9 cellular contexts compared by ENCODE assay signal in genomic region chr9:75979362-75979761, GRCh38.
DNase-seq lines count a peak whose midpoint lies in the region; ATAC-seq and TF ChIP-seq lines count a peak whose summit lies in the region.
"Had no signal": no experiment of that assay in that cellular context is flagged by ENCODE, and none has a peak within 500 bp of the region (broad histone marks: within the 10 kb centered on the region; RNA-seq: fewer than 3 reads in every experiment).

No MANE protein-coding gene starts in this region.

- H3K9ac ChIP-seq in liver (ENCODE audit: low read depth in 1 of 2, low read length in 2 of 2) = no peak overlapping the region

- H3K9me3 ChIP-seq in liver (ENCODE audit: control insufficient read depth in 4 of 4, low read length in 3 of 4) = no peaks in the 10 kb centered on the region

- H3K4me3 ChIP-seq in WI38 (ENCODE audit: low read depth, low read length) (no peak overlapping the region), liver (ENCODE audit: low read depth in 1 of 3, low read length in 3 of 3) (no peak overlapping the region)

- H3K27ac ChIP-seq in liver (ENCODE audit: low read depth in 1 of 2, low read length in 2 of 2) = no peak overlapping the region

- peak; percentile 75 to 85 for TF ChIP-seq RAD21 in liver (IDR thresholded peaks at IDR 0.05)

- ATAC-seq in GM19467 (IDR thresholded peaks at IDR 0.05; ENCODE audit: unreplicated experiment) = no peak
- ATAC-seq in HG03196 (IDR thresholded peaks at IDR 0.05; ENCODE audit: unreplicated experiment) = no peak

- peak; percentile 1 for DNase-seq in ELR (ENCODE audit: low read depth)
- peak; percentile 11 for DNase-seq in HT1080 (ENCODE audit: low read depth)
- no peak for DNase-seq in AML-193 (lab: John Stamatoyannopoulos, UW)
- DNase-seq in NCI-H128 (lab: John Stamatoyannopoulos, UW; ENCODE audit: unreplicated experiment) = no peak
- DNase-seq: activated CD4-positive, alpha-beta T cell treated with anti-CD3 and anti-CD28 coated beads, Interleukin-2, amount 10 ng/mL, durations not matched to agents 24 days and 14 days had no signal

- no peaks in the 10 kb centered on the region for H3K36me3 ChIP-seq in liver (ENCODE audit: control insufficient read depth in 4 of 4, insufficient read depth in 3 of 4, low read depth in 1 of 4, low read length in 3 of 4)

- TF ChIP-seq CTCF in WI38 (IDR thresholded peaks at IDR 0.05; ENCODE audit: low read depth, low read length) (peak; percentile 26), liver (IDR thresholded peaks at IDR 0.05; ENCODE audit: low read depth, low read length, missing input control) (peak; percentile 33)

- WGBS in liver = 48% methylated on average over 4 of the region's 4 CpGs

- H3K27me3 ChIP-seq in liver (ENCODE audit: control insufficient read depth in 4 of 4, insufficient read depth in 4 of 4, low read length in 3 of 4) = no peaks in the 10 kb centered on the region

- no peaks in the 10 kb centered on the region for H3K4me1 ChIP-seq in liver (ENCODE audit: control insufficient read depth in 4 of 4, insufficient read depth in 4 of 4, low read length in 3 of 4)

TF ChIP-seq in liver, 16 proteins besides CTCF, POLR2A, EP300 and RAD21:
- no peak for TF ChIP-seq REST (IDR thresholded peaks at IDR 0.05)
- TF ChIP-seq ZBTB33 (IDR thresholded peaks at IDR 0.05) = no peak
- TF ChIP-seq YY1 (IDR thresholded peaks at IDR 0.05) = no peak
- no peak for TF ChIP-seq EGR1 (IDR thresholded peaks at IDR 0.05; ENCODE audit: low read depth in 2 of 2)

Comparison
In these comparisons a context has a peak if more than half of its experiments do, and no peak if none do; other contexts are left out.
1. DNase-seq: peak in ELR (single experiment) and HT1080 (single experiment); none in AML-193 (0 of 2) and NCI-H128 (single experiment).